22 cellular contexts compared by ENCODE assay signal in the genomic region with DNA sequence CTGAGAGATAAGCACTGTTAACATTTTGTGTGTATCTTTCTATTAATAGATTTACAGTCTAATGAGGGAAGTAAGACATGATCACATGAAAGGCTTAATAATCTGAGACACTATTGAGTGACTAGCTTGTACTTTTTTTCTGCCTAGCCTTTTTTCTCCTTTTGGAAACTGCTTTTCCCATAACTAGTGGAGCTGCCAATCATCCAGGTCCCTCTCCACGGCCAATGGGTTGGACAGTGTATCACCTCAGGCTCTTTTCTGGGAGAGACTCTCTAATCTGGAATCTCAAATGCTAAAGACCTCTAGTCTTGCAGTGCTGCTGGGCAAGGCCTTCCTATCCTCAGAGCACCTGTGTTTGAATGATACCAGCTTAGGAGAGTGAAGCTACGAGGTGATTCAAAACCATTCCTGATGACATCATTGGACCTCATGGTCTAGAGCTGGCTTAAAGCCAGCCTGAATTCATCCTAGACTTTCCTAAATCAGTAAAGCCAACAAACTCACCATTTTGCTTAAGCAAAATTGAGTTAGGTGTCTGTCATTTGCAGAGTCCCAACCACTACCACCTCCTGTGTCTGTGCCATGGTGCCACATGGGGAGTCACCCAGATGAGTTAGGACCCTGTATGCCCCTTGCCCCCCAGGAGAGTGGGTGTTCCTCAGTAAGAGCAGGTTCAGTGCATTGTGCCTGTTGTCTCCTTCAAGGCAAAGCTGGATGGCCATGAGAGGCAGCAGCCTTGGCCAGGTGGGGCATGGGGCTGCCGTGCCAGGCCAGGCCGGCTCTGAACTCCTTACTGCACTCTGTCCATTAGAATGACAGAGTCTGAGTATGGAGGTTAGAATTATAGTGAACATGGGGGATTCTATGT.
DNase-seq lines count a peak whose midpoint lies in the region; ATAC-seq, FAIRE-seq and TF ChIP-seq lines count a peak whose summit lies in the region.
"Had no signal": no experiment of that assay in that cellular context is flagged by ENCODE, and none has a peak within 500 bp of the region (broad histone marks: within the 10 kb centered on the region; RNA-seq: fewer than 3 reads in every experiment).

No MANE protein-coding gene starts in this region.

- no peaks in the 10 kb centered on the region for H3K36me3 Mint-ChIP-seq in natural killer cell
- H3K36me3 Mint-ChIP-seq: activated naive CD4-positive, alpha-beta T cell treated with anti-CD3 and anti-CD28 coated beads, Interleukin-2, amount 10 ng/mL, durations not matched to agents 7 days and 5 days had no signal

- TF ChIP-seq CTCF in bronchial epithelial cell (IDR thresholded peaks at IDR 0.05; ENCODE audit: insufficient read depth, low read length, severe bottlenecking) (no peak), natural killer cell (IDR thresholded peaks at IDR 0.05) (no peak)

- peak overlapping the region in 1 of 2 donors; percentile 89 for H3K27ac Mint-ChIP-seq in natural killer cell
- H3K27ac Mint-ChIP-seq: nephron progenitor cell had no signal

- H3K36me3 ChIP-seq in bronchial epithelial cell (ENCODE audit: control insufficient read depth, insufficient read depth, low read length) (no peaks in the 10 kb centered on the region), H7 (replicated peaks; ENCODE audit: control insufficient read depth, insufficient read depth, low read length) (no peaks in the 10 kb centered on the region)
- H3K36me3 ChIP-seq: prostate gland, upper lobe of right lung had no signal

- no peaks in the 10 kb centered on the region for H3K27me3 ChIP-seq in bronchial epithelial cell (ENCODE audit: control insufficient read depth, insufficient read depth, low read length)
- H3K27me3 ChIP-seq in H7 (ENCODE audit: control insufficient read depth, insufficient read depth, low read length): no peaks in the 10 kb centered on the region
- H3K27me3 ChIP-seq: upper lobe of right lung had no signal

- no peak overlapping the region for H3K4me3 ChIP-seq in bronchial epithelial cell (ENCODE audit: low read depth, low read length)
- no peak overlapping the region for H3K4me3 ChIP-seq in H7 (ENCODE audit: insufficient read depth, low read depth, low read length)
- H3K4me3 ChIP-seq: prostate gland, upper lobe of right lung had no signal

- H3K9me3 Mint-ChIP-seq in natural killer cell: no peaks in the 10 kb centered on the region
- H3K9me3 Mint-ChIP-seq: activated naive CD4-positive, alpha-beta T cell treated with anti-CD3 and anti-CD28 coated beads, Interleukin-2, amount 10 ng/mL, durations not matched to agents 7 days and 5 days; nephron progenitor cell; stimulated activated naive CD8-positive, alpha-beta T cell treated with anti-CD3 and anti-CD28 coated beads, Interleukin-15, Interleukin-2, amounts not matched to agents 100 ng/mL and 50 ng/mL, for 24 hours had no signal

- H3K27me3 Mint-ChIP-seq in natural killer cell (ENCODE audit: low read depth in 2 of 2): no peaks in the 10 kb centered on the region
- H3K27me3 Mint-ChIP-seq: stimulated activated naive CD8-positive, alpha-beta T cell treated with anti-CD3 and anti-CD28 coated beads, Interleukin-15, Interleukin-2, amounts not matched to agents 100 ng/mL and 50 ng/mL, for 24 hours had no signal

- intact Hi-C loops in natural killer cell (cut with micrococcal nuclease): no loop called here

- ATAC-seq in natural killer cell (no peak), HG02870 (IDR thresholded peaks at IDR 0.05; ENCODE audit: unreplicated experiment) (no peak)
- ATAC-seq: SK-N-SH treated with all-trans-retinoic acid at 6 μM for 48 hours had no signal

- H3K4me3 Mint-ChIP-seq in natural killer cell: peak overlapping the region; percentile 93
- H3K4me3 Mint-ChIP-seq: nephron progenitor cell had no signal

- peak; percentile 19 for DNase-seq in COLO829 (ENCODE audit: low spot score)
- DNase-seq in HT1080 (ENCODE audit: low read depth): peak; percentile 27
- DNase-seq in bronchial epithelial cell (ENCODE audit: low read depth): peak; percentile 31
- no peak for DNase-seq in natural killer cell
- no peak for DNase-seq in NCI-H1436 treated with DMSO at 0.1 percent for 48 hours (lab: John Stamatoyannopoulos, UW)
- DNase-seq in NCI-H2081 (lab: John Stamatoyannopoulos, UW): no peak
- no peak for DNase-seq in H7
- DNase-seq: activated CD4-positive, CD25-positive, alpha-beta regulatory T cell; activated T-cell treated with anti-CD3 and anti-CD28 coated beads, Interleukin-2, amount 50 U/mL, for 48 hours; mesenchymal stem cell; nephron progenitor cell; small intestine; stimulated activated CD4-positive, alpha-beta T cell treated with anti-CD3 and anti-CD28 coated beads, Interleukin-2, amount 100 ng/mL, for 48 hours; T-helper 9 cell; upper lobe of right lung had no signal

- H3K4me1 Mint-ChIP-seq in natural killer cell: peaks cover 38 to 39% of the 10 kb centered on the region in 2 donors

- peak; percentile 50 for FAIRE-seq in bronchial epithelial cell (lab: Jason Lieb, UNC)
- FAIRE-seq: astrocyte, keratinocyte, small intestine had no signal

Comparison
In these comparisons a context has a peak if more than half of its experiments do, and no peak if none do; other contexts are left out.
1. DNase-seq: peak in COLO829 (single experiment), HT1080 (single experiment) and bronchial epithelial cell (single experiment); none in natural killer cell (single experiment), NCI-H1436 treated with DMSO at 0.1 percent for 48 hours (single experiment), NCI-H2081 (0 of 2) and H7 (single experiment).